Comparison of ENCODE assay signal across 17 cellular contexts in genomic region chr5:61918606-61919005, GRCh38.
A peak's percentile ranks its signal among the peaks of the same experiment; 100 is the strongest.
DNase-seq lines count a peak whose midpoint lies in the region; ATAC-seq, FAIRE-seq and TF ChIP-seq lines count a peak whose summit lies in the region.
"Had no signal": no experiment of that assay in that cellular context is flagged by ENCODE, and none has a peak within 500 bp of the region (broad histone marks: within the 10 kb centered on the region; RNA-seq: fewer than 3 reads in every experiment).

No MANE protein-coding gene starts in this region.

- H3K4me3 ChIP-seq in right lobe of liver (no peak overlapping the region), HepG2 (replicated peaks in 1 of 3; ENCODE audit: insufficient read depth in 1 of 3, low read depth in 2 of 3, low read length in 3 of 3) (no peak overlapping the region), body of pancreas (no peak overlapping the region), keratinocyte (ENCODE audit: control insufficient read depth in 2 of 3, extremely low read depth in 1 of 3, insufficient read depth in 2 of 3, low read depth in 1 of 3, low read length in 3 of 3) (no peak overlapping the region)
- H3K4me3 ChIP-seq: GM12878, MG63, SJCRH30 had no signal

- H3K9me3 ChIP-seq in right lobe of liver (no peaks in the 10 kb centered on the region), HepG2 (ENCODE audit: low read length) (no peaks in the 10 kb centered on the region), body of pancreas (no peaks in the 10 kb centered on the region), keratinocyte (ENCODE audit: control insufficient read depth, low read depth, low read length) (no peaks in the 10 kb centered on the region)
- H3K9me3 ChIP-seq: MG63, SJCRH30 had no signal

- TF ChIP-seq POLR2A in right lobe of liver (IDR thresholded peaks at IDR 0.05) (no peak), HepG2 (IDR thresholded peaks at IDR 0.05; ENCODE audit: insufficient read depth in 1 of 2, low read depth in 2 of 2, low read length in 2 of 2) (no peak), body of pancreas (IDR thresholded peaks at IDR 0.05) (no peak)

- peak in 3 of 4 donors; percentile 19 to 75 (median 75) for ATAC-seq in right lobe of liver
- ATAC-seq in HepG2, result no peak
- peak; percentile 45 for ATAC-seq in body of pancreas
- no peak for ATAC-seq in HG02588 (IDR thresholded peaks at IDR 0.05; ENCODE audit: unreplicated experiment)
- ATAC-seq: GM12878 had no signal

- POLR2A ChIA-PET in HepG2 (lab: Yijun Ruan, JAX), result no interaction called here

- no peak for TF ChIP-seq EP300 in HepG2 (IDR thresholded peaks at IDR 0.05; ENCODE audit: low read depth in 2 of 2, low read length in 2 of 2)
- TF ChIP-seq EP300 in HepG2 (CRISPR knock-in tag; IDR thresholded peaks at IDR 0.05; ENCODE audit: borderline replicate concordance), result no peak

- no peak overlapping the region for H2AFZ ChIP-seq in HepG2 (ENCODE audit: low read length)
- peak overlapping the region; percentile 5 for H2AFZ ChIP-seq in keratinocyte (ENCODE audit: control insufficient read depth, low read length)

- TF ChIP-seq CTCF in right lobe of liver (IDR thresholded peaks at IDR 0.05) (no peak), HepG2 (CRISPR knock-in tag; IDR thresholded peaks at IDR 0.05) (no peak), body of pancreas (IDR thresholded peaks at IDR 0.05) (no peak), keratinocyte (optimal IDR thresholded peaks at IDR 0.05 in 1 of 3, IDR thresholded peaks at IDR 0.05 in 1 of 3, conservative IDR thresholded peaks at IDR 0.05 in 1 of 3; ENCODE audit: extremely low read depth in 1 of 3, insufficient read depth in 2 of 3, low read length in 3 of 3) (no peak)

- H4K20me1 ChIP-seq in HepG2 (ENCODE audit: insufficient read depth, low read length) (no peaks in the 10 kb centered on the region), keratinocyte (ENCODE audit: control insufficient read depth, extremely low read depth, insufficient read depth, low read length) (no peaks in the 10 kb centered on the region)

- FAIRE-seq in HepG2 (lab: Jason Lieb, UNC) (no peak), keratinocyte (lab: Jason Lieb, UNC) (no peak)
- FAIRE-seq: GM12878 had no signal

- no TSS peak for BruUV-seq in HepG2 (replicated peaks; lab: Mats Ljungman, UMichigan)

- intact Hi-C loops in right lobe of liver (cut with DNase I), result no loop called here
- intact Hi-C loops in HepG2 (cut with micrococcal nuclease; ENCODE audit: unreplicated experiment), result no loop called here
- intact Hi-C loops in body of pancreas (cut with DNase I), result no loop called here

- H3K27ac ChIP-seq in right lobe of liver (peak overlapping the region in 1 of 3 donors; percentile 6), HepG2 (ENCODE audit: extremely low read length, insufficient read depth, low read length) (no peak overlapping the region), body of pancreas (peak overlapping the region in 1 of 4 donors; percentile 5), keratinocyte (ENCODE audit: control insufficient read depth, insufficient read depth, low read length) (peak overlapping the region; percentile 98)
- H3K27ac ChIP-seq: SJCRH30 had no signal

- H3K4me1 ChIP-seq in right lobe of liver, result peaks cover 0 to 14% (median 0%) of the 10 kb centered on the region in 4 donors
- H3K4me1 ChIP-seq in HepG2 (ENCODE audit: insufficient read depth, low read length), result 0 out of 2 replicates have a peak, but pooled peaks cover 7% of the 10 kb centered on the region
- peaks cover 11% of the 10 kb centered on the region for H3K4me1 ChIP-seq in body of pancreas
- peaks cover 45% of the 10 kb centered on the region for H3K4me1 ChIP-seq in keratinocyte (ENCODE audit: control insufficient read depth, extremely low read depth, insufficient read depth, low read length)
- H3K4me1 ChIP-seq: SJCRH30 had no signal

- in situ Hi-C loops in HepG2 (cut with HindIII; ENCODE audit: extremely low pct_ligation_motif_present, low pct_unique_long_range_greater_than_20kb), result no loop called here

- WGBS in right lobe of liver (ENCODE audit: insufficient coverage, low coverage, low lambda C conversion rate, missing lambda C conversion rate), result 27% methylated on average over 2 of the region's 2 CpGs
- WGBS in HepG2 (ENCODE audit: low lambda C conversion rate), result 3% methylated on average over 2 of the region's 2 CpGs
- 18 to 24% methylated on average over 2 of the region's 2 CpGs for WGBS in body of pancreas, 2 donors

- H3K36me3 ChIP-seq in right lobe of liver, result no peaks in the 10 kb centered on the region
- no peaks in the 10 kb centered on the region for H3K36me3 ChIP-seq in HepG2 (replicated peaks in 1 of 2; ENCODE audit: control insufficient read depth in 1 of 2, insufficient read depth in 2 of 2, low read length in 2 of 2)
- H3K36me3 ChIP-seq in body of pancreas (replicated peaks in 1 of 2; ENCODE audit: insufficient read depth in 1 of 2, low read depth in 2 of 2), result no peaks in the 10 kb centered on the region
- no peaks in the 10 kb centered on the region for H3K36me3 ChIP-seq in keratinocyte (ENCODE audit: control insufficient read depth in 2 of 2, extremely low read depth in 1 of 2, insufficient read depth in 2 of 2, low read length in 2 of 2)
- H3K36me3 ChIP-seq: MG63, SJCRH30 had no signal

- H3K9me1 ChIP-seq in keratinocyte (ENCODE audit: control insufficient read depth, extremely low read depth, insufficient read depth, low read length), result no peaks in the 10 kb centered on the region

- H3K27me3 ChIP-seq in right lobe of liver (no peaks in the 10 kb centered on the region), HepG2 (ENCODE audit: control insufficient read depth in 1 of 2, insufficient read depth in 2 of 2, low read length in 2 of 2) (no peaks in the 10 kb centered on the region), body of pancreas (no peaks in the 10 kb centered on the region), keratinocyte (ENCODE audit: control insufficient read depth, extremely low read depth, insufficient read depth, low read length) (no peaks in the 10 kb centered on the region)
- H3K27me3 ChIP-seq: MG63 had no signal

- H3K4me2 ChIP-seq in HepG2 (ENCODE audit: low read depth, low read length), result no peak overlapping the region
- H3K4me2 ChIP-seq in keratinocyte (ENCODE audit: control insufficient read depth, extremely low read depth, insufficient read depth, low read depth, low read length), result no peak overlapping the region

- no peak for TF ChIP-seq RAD21 in HepG2 (CRISPR knock-in tag; IDR thresholded peaks at IDR 0.05)

- dilution Hi-C loops in keratinocyte (cut with MboI; ENCODE audit: extremely low pct_ligation_motif_present, low sequenced_read_pairs), result no loop called here

- DNase-seq in right lobe of liver (no peak), HepG2 (ENCODE audit: low spot score) (no peak), body of pancreas (peak in 2 of 4 donors; percentile 15 to 35), keratinocyte (ENCODE audit: low read depth, low spot score) (no peak), occipital lobe (lab: John Stamatoyannopoulos, UW) (no peak), NCI-H187 treated with DMSO at 0.1 percent for 48 hours (lab: John Stamatoyannopoulos, UW) (no peak)
- DNase-seq: CD4-positive, CD25-positive, alpha-beta regulatory T cell; DND-41; Kasumi-1; MG63; NCI-H1694 treated with DMSO at 0.1 percent for 48 hours; NCI-H226; NCI-H526; NK-92 treated with Interleukin-12 subunit alpha and Interleukin-12 subunit beta, amount 100 ng/mL, for 24 hours; SJCRH30 had no signal

- H3K79me2 ChIP-seq in HepG2 (ENCODE audit: insufficient read depth, low read length) (no peaks in the 10 kb centered on the region), keratinocyte (ENCODE audit: control insufficient read depth, insufficient read depth, low read length) (no peaks in the 10 kb centered on the region)

- CTCF ChIA-PET in HepG2 (lab: Yijun Ruan, JAX; ENCODE audit: low intra/inter-chr PET ratio, low total read pairs), result no interaction called here

- H3K9ac ChIP-seq in HepG2 (ENCODE audit: insufficient read depth, low read depth, low read length) (no peak overlapping the region), keratinocyte (ENCODE audit: control insufficient read depth, extremely low read depth, insufficient read depth, low read length) (no peak overlapping the region)

TF ChIP-seq in HepG2, 621 proteins besides CTCF, POLR2A, EP300 and RAD21:
- TF ChIP-seq HBP1 (CRISPR knock-in tag; IDR thresholded peaks at IDR 0.05; ENCODE audit: low read depth), result no peak

Comparison
In these comparisons a context has a peak if more than half of its experiments do, and no peak if none do; other contexts are left out.
1. ATAC-seq: peak in right lobe of liver (3 of 4) and body of pancreas (single experiment); none in HepG2 (single experiment) and HG02588 (single experiment).